ENCODE assay signal across 1 cellular context in the genomic region with DNA sequence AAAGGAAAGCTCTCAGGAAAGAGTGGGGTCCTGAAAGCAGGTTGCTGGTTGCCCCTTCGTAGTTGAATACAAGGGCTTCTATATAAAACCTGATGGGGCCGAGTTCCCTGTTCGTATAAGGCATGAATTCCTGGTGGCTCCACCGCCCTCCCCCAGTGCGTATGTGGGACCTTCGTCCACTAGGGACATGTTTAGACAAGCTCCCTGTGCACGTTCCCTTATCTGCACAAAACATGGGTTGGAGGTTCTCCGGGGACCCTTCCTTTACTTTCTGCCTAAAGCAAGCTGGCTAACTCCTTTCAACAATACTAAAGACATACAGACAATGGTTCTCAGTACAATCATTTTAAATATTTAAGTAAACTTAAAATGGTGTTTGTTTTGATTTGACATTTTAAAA.
TF ChIP-seq lines count a peak whose summit lies in the region.

No MANE protein-coding gene starts in this region.

TF ChIP-seq in H1, 55 proteins besides CTCF, POLR2A, EP300 and RAD21:
- TF ChIP-seq ASH2L (IDR thresholded peaks at IDR 0.05; ENCODE audit: low read length) = no peak
- no peak for TF ChIP-seq FOSL1 (IDR thresholded peaks at IDR 0.05; ENCODE audit: insufficient read depth, low read depth, low read length)
- no peak for TF ChIP-seq CREB1 (IDR thresholded peaks at IDR 0.05)
- no peak for TF ChIP-seq GTF2F1 (IDR thresholded peaks at IDR 0.05; ENCODE audit: borderline replicate concordance, low read depth, low read length)
- TF ChIP-seq CHD2 (IDR thresholded peaks at IDR 0.05; ENCODE audit: low read length) = no peak
- TF ChIP-seq RFX5 (IDR thresholded peaks at IDR 0.05; ENCODE audit: borderline replicate concordance, low read depth, low read length) = no peak
- TF ChIP-seq SP2 (IDR thresholded peaks at IDR 0.05; ENCODE audit: low read length) = no peak
- no peak for TF ChIP-seq HDAC6 (IDR thresholded peaks at IDR 0.05; ENCODE audit: low read depth, low read length)
- no peak for TF ChIP-seq CEBPB (IDR thresholded peaks at IDR 0.05; ENCODE audit: low read depth, low read length)
- TF ChIP-seq SIRT6 (IDR thresholded peaks at IDR 0.05; ENCODE audit: low read length) = no peak
- TF ChIP-seq JUN (IDR thresholded peaks at IDR 0.05; ENCODE audit: low read depth, low read length) = no peak
- no peak for TF ChIP-seq CTBP2 (IDR thresholded peaks at IDR 0.05; ENCODE audit: borderline replicate concordance, insufficient read depth, insufficient read length, low read length)
- TF ChIP-seq KDM5A (IDR thresholded peaks at IDR 0.05; ENCODE audit: low read length) = no peak
- TF ChIP-seq, protein P1, sequence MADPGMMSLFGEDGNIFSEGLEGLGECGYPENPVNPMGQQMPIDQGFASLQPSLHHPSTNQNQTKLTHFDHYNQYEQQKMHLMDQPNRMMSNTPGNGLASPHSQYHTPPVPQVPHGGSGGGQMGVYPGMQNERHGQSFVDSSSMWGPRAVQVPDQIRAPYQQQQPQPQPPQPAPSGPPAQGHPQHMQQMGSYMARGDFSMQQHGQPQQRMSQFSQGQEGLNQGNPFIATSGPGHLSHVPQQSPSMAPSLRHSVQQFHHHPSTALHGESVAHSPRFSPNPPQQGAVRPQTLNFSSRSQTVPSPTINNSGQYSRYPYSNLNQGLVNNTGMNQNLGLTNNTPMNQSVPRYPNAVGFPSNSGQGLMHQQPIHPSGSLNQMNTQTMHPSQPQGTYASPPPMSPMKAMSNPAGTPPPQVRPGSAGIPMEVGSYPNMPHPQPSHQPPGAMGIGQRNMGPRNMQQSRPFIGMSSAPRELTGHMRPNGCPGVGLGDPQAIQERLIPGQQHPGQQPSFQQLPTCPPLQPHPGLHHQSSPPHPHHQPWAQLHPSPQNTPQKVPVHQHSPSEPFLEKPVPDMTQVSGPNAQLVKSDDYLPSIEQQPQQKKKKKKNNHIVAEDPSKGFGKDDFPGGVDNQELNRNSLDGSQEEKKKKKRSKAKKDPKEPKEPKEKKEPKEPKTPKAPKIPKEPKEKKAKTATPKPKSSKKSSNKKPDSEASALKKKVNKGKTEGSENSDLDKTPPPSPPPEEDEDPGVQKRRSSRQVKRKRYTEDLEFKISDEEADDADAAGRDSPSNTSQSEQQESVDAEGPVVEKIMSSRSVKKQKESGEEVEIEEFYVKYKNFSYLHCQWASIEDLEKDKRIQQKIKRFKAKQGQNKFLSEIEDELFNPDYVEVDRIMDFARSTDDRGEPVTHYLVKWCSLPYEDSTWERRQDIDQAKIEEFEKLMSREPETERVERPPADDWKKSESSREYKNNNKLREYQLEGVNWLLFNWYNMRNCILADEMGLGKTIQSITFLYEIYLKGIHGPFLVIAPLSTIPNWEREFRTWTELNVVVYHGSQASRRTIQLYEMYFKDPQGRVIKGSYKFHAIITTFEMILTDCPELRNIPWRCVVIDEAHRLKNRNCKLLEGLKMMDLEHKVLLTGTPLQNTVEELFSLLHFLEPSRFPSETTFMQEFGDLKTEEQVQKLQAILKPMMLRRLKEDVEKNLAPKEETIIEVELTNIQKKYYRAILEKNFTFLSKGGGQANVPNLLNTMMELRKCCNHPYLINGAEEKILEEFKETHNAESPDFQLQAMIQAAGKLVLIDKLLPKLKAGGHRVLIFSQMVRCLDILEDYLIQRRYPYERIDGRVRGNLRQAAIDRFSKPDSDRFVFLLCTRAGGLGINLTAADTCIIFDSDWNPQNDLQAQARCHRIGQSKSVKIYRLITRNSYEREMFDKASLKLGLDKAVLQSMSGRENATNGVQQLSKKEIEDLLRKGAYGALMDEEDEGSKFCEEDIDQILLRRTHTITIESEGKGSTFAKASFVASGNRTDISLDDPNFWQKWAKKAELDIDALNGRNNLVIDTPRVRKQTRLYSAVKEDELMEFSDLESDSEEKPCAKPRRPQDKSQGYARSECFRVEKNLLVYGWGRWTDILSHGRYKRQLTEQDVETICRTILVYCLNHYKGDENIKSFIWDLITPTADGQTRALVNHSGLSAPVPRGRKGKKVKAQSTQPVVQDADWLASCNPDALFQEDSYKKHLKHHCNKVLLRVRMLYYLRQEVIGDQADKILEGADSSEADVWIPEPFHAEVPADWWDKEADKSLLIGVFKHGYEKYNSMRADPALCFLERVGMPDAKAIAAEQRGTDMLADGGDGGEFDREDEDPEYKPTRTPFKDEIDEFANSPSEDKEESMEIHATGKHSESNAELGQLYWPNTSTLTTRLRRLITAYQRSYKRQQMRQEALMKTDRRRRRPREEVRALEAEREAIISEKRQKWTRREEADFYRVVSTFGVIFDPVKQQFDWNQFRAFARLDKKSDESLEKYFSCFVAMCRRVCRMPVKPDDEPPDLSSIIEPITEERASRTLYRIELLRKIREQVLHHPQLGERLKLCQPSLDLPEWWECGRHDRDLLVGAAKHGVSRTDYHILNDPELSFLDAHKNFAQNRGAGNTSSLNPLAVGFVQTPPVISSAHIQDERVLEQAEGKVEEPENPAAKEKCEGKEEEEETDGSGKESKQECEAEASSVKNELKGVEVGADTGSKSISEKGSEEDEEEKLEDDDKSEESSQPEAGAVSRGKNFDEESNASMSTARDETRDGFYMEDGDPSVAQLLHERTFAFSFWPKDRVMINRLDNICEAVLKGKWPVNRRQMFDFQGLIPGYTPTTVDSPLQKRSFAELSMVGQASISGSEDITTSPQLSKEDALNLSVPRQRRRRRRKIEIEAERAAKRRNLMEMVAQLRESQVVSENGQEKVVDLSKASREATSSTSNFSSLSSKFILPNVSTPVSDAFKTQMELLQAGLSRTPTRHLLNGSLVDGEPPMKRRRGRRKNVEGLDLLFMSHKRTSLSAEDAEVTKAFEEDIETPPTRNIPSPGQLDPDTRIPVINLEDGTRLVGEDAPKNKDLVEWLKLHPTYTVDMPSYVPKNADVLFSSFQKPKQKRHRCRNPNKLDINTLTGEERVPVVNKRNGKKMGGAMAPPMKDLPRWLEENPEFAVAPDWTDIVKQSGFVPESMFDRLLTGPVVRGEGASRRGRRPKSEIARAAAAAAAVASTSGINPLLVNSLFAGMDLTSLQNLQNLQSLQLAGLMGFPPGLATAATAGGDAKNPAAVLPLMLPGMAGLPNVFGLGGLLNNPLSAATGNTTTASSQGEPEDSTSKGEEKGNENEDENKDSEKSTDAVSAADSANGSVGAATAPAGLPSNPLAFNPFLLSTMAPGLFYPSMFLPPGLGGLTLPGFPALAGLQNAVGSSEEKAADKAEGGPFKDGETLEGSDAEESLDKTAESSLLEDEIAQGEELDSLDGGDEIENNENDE (IDR thresholded peaks at IDR 0.05; ENCODE audit: insufficient replicate concordance, low read length) = no peak
- TF ChIP-seq BCL11A (IDR thresholded peaks at IDR 0.05; ENCODE audit: low read depth in 2 of 2, low read length in 2 of 2) = no peak
- no peak for TF ChIP-seq KDM1A (IDR thresholded peaks at IDR 0.05; ENCODE audit: borderline replicate concordance, low read length)
